ENCODE assay signal across 1 cellular context in the genomic region with DNA sequence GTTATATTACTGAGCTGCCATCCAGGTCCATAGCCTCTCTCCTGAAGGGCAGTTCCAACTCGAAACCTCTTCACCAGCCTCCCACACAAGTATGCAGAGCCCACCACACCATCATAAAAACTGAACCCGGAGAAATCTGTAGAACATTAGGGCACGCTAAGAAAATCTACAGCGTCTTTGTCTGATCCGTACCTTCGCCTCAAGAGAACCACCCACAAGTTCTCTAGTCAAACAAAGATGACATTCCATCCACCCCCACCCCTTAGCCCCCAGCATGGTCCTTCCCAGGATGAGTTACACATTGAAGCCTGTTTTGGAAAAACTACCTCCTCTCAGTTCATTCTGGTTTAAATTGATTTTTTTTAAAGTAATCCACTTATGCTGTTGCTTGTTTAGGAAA.
TF ChIP-seq lines count a peak whose summit lies in the region.

No MANE protein-coding gene starts in this region.

TF ChIP-seq in IMR-90, 13 proteins besides CTCF, POLR2A, EP300 and RAD21:
- TF ChIP-seq RCOR1 (IDR thresholded peaks at IDR 0.05; ENCODE audit: insufficient replicate concordance, low read length) (no peak), FOS (IDR thresholded peaks at IDR 0.05; ENCODE audit: low read depth, low read length) (no peak), BHLHE40 (IDR thresholded peaks at IDR 0.05; ENCODE audit: low read depth, low read length) (no peak), RFX5 (IDR thresholded peaks at IDR 0.05; ENCODE audit: low read depth, low read length) (no peak), SMC3 (IDR thresholded peaks at IDR 0.05; ENCODE audit: low read depth, low read length) (no peak), MAFK (IDR thresholded peaks at IDR 0.05; ENCODE audit: low read depth, low read length) (no peak), CHD1 (IDR thresholded peaks at IDR 0.05; ENCODE audit: low read depth, low read length) (no peak), MAZ (IDR thresholded peaks at IDR 0.05; ENCODE audit: borderline replicate concordance, low read depth, low read length) (no peak), MXI1 (IDR thresholded peaks at IDR 0.05; ENCODE audit: borderline replicate concordance, low read depth, low read length) (no peak), CEBPB (IDR thresholded peaks at IDR 0.05; ENCODE audit: low read depth, low read length) (no peak), NFE2L2 (IDR thresholded peaks at IDR 0.05; ENCODE audit: low read depth, low read length) (no peak)
- TF ChIP-seq, protein P1, sequence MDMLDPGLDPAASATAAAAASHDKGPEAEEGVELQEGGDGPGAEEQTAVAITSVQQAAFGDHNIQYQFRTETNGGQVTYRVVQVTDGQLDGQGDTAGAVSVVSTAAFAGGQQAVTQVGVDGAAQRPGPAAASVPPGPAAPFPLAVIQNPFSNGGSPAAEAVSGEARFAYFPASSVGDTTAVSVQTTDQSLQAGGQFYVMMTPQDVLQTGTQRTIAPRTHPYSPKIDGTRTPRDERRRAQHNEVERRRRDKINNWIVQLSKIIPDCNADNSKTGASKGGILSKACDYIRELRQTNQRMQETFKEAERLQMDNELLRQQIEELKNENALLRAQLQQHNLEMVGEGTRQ (IDR thresholded peaks at IDR 0.05; ENCODE audit: low read depth, low read length), result no peak
- TF ChIP-seq, protein P2, sequence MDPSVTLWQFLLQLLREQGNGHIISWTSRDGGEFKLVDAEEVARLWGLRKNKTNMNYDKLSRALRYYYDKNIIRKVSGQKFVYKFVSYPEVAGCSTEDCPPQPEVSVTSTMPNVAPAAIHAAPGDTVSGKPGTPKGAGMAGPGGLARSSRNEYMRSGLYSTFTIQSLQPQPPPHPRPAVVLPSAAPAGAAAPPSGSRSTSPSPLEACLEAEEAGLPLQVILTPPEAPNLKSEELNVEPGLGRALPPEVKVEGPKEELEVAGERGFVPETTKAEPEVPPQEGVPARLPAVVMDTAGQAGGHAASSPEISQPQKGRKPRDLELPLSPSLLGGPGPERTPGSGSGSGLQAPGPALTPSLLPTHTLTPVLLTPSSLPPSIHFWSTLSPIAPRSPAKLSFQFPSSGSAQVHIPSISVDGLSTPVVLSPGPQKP (IDR thresholded peaks at IDR 0.05; ENCODE audit: borderline replicate concordance, low read depth, low read length), result no peak
